Comparison of ENCODE assay signal across 8 cellular contexts in the genomic region with DNA sequence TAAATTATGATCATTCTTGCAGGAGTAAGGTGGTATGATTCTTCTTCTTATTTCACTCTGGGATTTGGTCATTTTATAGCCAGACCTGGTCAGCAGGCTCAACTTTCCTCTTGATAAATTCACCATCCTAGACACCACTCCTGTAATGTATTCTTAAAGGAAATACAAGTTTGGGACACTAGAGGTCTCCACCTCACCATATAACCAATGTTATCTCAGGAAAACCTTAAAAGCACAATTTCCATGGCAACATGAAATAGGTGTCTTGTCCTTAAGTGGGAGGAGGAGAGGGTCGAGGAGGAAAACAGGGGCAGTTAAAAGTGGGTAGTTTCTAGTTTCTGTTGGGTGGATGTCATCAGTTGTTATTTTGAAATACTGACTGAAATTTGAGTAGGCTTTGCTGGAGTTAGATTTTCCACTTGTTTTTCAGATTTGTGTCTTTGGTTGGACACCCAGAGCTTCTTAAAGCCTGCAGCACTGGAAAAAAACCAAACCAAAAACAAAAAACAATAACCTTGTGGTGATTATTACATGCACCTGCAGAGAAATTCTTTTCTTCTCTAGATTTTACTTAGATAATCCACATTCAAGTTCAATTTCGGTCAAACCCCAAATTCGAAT.
DNase-seq lines count a peak whose midpoint lies in the region; ATAC-seq and TF ChIP-seq lines count a peak whose summit lies in the region.

No MANE protein-coding gene starts in this region.

- H3K9ac ChIP-seq in GM23248: no peak overlapping the region

- no peak overlapping the region for H3K4me3 ChIP-seq in GM23248

- H3K27ac ChIP-seq in CD4-positive, alpha-beta T cell (ENCODE audit: low read depth, low read length): no peak overlapping the region
- H3K27ac ChIP-seq in GM23248: no peak overlapping the region

- no peaks in the 10 kb centered on the region for H3K36me3 Mint-ChIP-seq in CD4-positive, alpha-beta T cell (ENCODE audit: low read depth)

- H3K4me3 Mint-ChIP-seq in CD4-positive, alpha-beta T cell: no peak overlapping the region

- intact Hi-C loops in CD4-positive, alpha-beta T cell (cut with DNase I, micrococcal nuclease): loop anchor here (1.0 to 5.0 kb wide), 6 partner anchors 185 to 1270 kb away; no protein-coding TSS in a partner anchor

- H3K27me3 ChIP-seq in CD4-positive, alpha-beta T cell (ENCODE audit: control insufficient read depth, insufficient read depth, low read length): no peaks in the 10 kb centered on the region
- H3K27me3 ChIP-seq in GM23248 (replicated peaks; ENCODE audit: insufficient read depth): peaks cover 33% of the 10 kb centered on the region

- no peaks in the 10 kb centered on the region for H3K9me2 ChIP-seq in GM23248 (ENCODE audit: insufficient read depth)

- no peaks in the 10 kb centered on the region for H3K27me3 Mint-ChIP-seq in CD4-positive, alpha-beta T cell

- CTCF ChIA-PET in CD4-positive, alpha-beta T cell (lab: Charles Lee): interaction anchor here (1.0 kb wide), 1 partner anchor 10 kb away, joined by 3 read pairs; no protein-coding TSS in a partner anchor

- no peak overlapping the region for H3K4me2 ChIP-seq in GM23248 (ENCODE audit: unreplicated experiment)

- H3K9me3 Mint-ChIP-seq in CD4-positive, alpha-beta T cell: no peaks in the 10 kb centered on the region

- no peaks in the 10 kb centered on the region for H3K9me3 ChIP-seq in CD4-positive, alpha-beta T cell (ENCODE audit: control insufficient read depth, low read length)
- H3K9me3 ChIP-seq in GM23248 (ENCODE audit: low read depth): no peaks in the 10 kb centered on the region

- H3K4me1 Mint-ChIP-seq in CD4-positive, alpha-beta T cell (ENCODE audit: low read depth): peaks cover 5% of the 10 kb centered on the region

- no peak for DNase-seq in CD4-positive, alpha-beta T cell
- DNase-seq in GM23248: peak; percentile 61
- peak; percentile 79 for DNase-seq in OCI-M1 (lab: John Stamatoyannopoulos, UW)
- peak; percentile 16 for DNase-seq in effector CD4-positive, alpha-beta T cell
- DNase-seq in lung microvascular endothelial cell (ENCODE audit: low read depth in 2 of 2): peak; percentile 67 to 70
- DNase-seq in cortex of kidney (lab: John Stamatoyannopoulos, UW): no peak
- no peak for DNase-seq in activated CD8-positive, alpha-beta memory T cell treated with anti-CD3 and anti-CD28 coated beads, Interleukin-2, amount 50 U/mL, for 4 hours

- no peak overlapping the region for H3K27ac Mint-ChIP-seq in CD4-positive, alpha-beta T cell

- ATAC-seq in CD4-positive, alpha-beta T cell (ENCODE audit: poor library complexity): peak; percentile 76
- ATAC-seq in HG03280 (IDR thresholded peaks at IDR 0.05; ENCODE audit: unreplicated experiment): no peak

- H4K20me1 ChIP-seq in GM23248 (ENCODE audit: insufficient read depth): no peaks in the 10 kb centered on the region

- H2AFZ ChIP-seq in GM23248: no peak overlapping the region

- no peaks in the 10 kb centered on the region for H3K36me3 ChIP-seq in GM23248 (ENCODE audit: low read depth)

- H3F3A ChIP-seq in GM23248 (ENCODE audit: insufficient read depth): no peaks in the 10 kb centered on the region

- H3K4me1 ChIP-seq in GM23248 (ENCODE audit: insufficient read depth): no peaks in the 10 kb centered on the region

- H3K79me2 ChIP-seq in GM23248 (ENCODE audit: insufficient read depth): no peaks in the 10 kb centered on the region

- TF ChIP-seq CTCF in CD4-positive, alpha-beta T cell (IDR thresholded peaks at IDR 0.05): peak; percentile 86

- in situ Hi-C loops in GM23248 (cut with MboI): no loop called here

- WGBS in GM23248 (ENCODE audit: low coverage in 1 of 2, low lambda C conversion rate in 2 of 2, missing lambda C conversion rate in 2 of 2), 2 experiments: 59 to 60% methylated on average over 3 of the region's 3 CpGs

- POLR2A ChIA-PET in CD4-positive, alpha-beta T cell (lab: Charles Lee): interaction anchor here (1.0 kb wide), 1 partner anchor 15 kb away, joined by 3 read pairs; no protein-coding TSS in a partner anchor

Comparison
In these comparisons a context has a peak if more than half of its experiments do, and no peak if none do; other contexts are left out.
1. DNase-seq: peak in GM23248 (single experiment), OCI-M1 (single experiment), effector CD4-positive, alpha-beta T cell (single experiment) and lung microvascular endothelial cell (2 of 2); none in CD4-positive, alpha-beta T cell (0 of 10), cortex of kidney (single experiment) and activated CD8-positive, alpha-beta memory T cell treated with anti-CD3 and anti-CD28 coated beads, Interleukin-2, amount 50 U/mL, for 4 hours (single experiment).